9 cellular contexts compared by ENCODE assay signal in genomic region chr20:63635431-63636141, GRCh38. TPM values are rescaled to one million over a fixed set of nuclear protein-coding genes. Genes with fewer than 3 reads are reported as not detected.
A peak's percentile ranks its signal among the peaks of the same experiment; 100 is the strongest.
DNase-seq lines count a peak whose midpoint lies in the region; ATAC-seq and TF ChIP-seq lines count a peak whose summit lies in the region.
"Had no signal": no experiment of that assay in that cellular context is flagged by ENCODE, and none has a peak within 500 bp of the region (broad histone marks: within the 10 kb centered on the region; RNA-seq: fewer than 3 reads in every experiment).

No MANE protein-coding gene starts in this region.

- no peaks in the 10 kb centered on the region for H3K9me3 ChIP-seq in Peyer's patch

- H3K27me3 Mint-ChIP-seq in activated T-helper 17 cell treated with anti-CD3 and anti-CD28 coated beads, Interleukin-2, amount 50 U/mL, for 72 hours: no peaks in the 10 kb centered on the region

- peaks cover 13% of the 10 kb centered on the region for H3K4me1 Mint-ChIP-seq in activated T-helper 17 cell treated with anti-CD3 and anti-CD28 coated beads, Interleukin-2, amount 50 U/mL, for 72 hours

- no peaks in the 10 kb centered on the region for H3K27me3 ChIP-seq in Peyer's patch

- H3K4me1 ChIP-seq in Peyer's patch: peaks cover 0 to 26% (median 9%) of the 10 kb centered on the region in 4 donors

- peak in 2 of 3 donors; percentile 90 to 93 for DNase-seq in Peyer's patch
- DNase-seq in stimulated activated CD4-positive, alpha-beta T cell treated with anti-CD3 and anti-CD28 coated beads, Interleukin-12 subunit alpha, Interleukin-12 subunit beta, amount 100 ng/mL, for 48 hours (ENCODE audit: low read depth in 2 of 3, low spot score in 1 of 3): peak in 2 of 3 donors; percentile 55 to 65
- DNase-seq in DMS 273 treated with DMSO at 0.1 percent for 48 hours (lab: John Stamatoyannopoulos, UW): no peak
- DNase-seq in NCI-H510A (lab: John Stamatoyannopoulos, UW): no peak
- DNase-seq in cerebellar nuclear complex (lab: John Stamatoyannopoulos, UW): no peak

- peak; percentile 58 for ATAC-seq in GM18520 (IDR thresholded peaks at IDR 0.05; ENCODE audit: unreplicated experiment)
- peak; percentile 86 for ATAC-seq in activated T-helper 17 cell treated with anti-CD3 and anti-CD28 coated beads, Interleukin-2, amount 50 U/mL, for 72 hours (replicated peaks)
- ATAC-seq in SK-N-SH treated with all-trans-retinoic acid at 6 μM for 48 hours: no peak
- ATAC-seq: Panc1 had no signal

- no peak overlapping the region for H3K4me3 ChIP-seq in Peyer's patch

- peaks cover 7% of the 10 kb centered on the region for H3K36me3 Mint-ChIP-seq in activated T-helper 17 cell treated with anti-CD3 and anti-CD28 coated beads, Interleukin-2, amount 50 U/mL, for 72 hours (ENCODE audit: low read depth)

- no peaks in the 10 kb centered on the region for H3K36me3 ChIP-seq in Peyer's patch

- no peaks in the 10 kb centered on the region for H3K9me3 Mint-ChIP-seq in activated T-helper 17 cell treated with anti-CD3 and anti-CD28 coated beads, Interleukin-2, amount 50 U/mL, for 72 hours

- peak overlapping the region; percentile 70 for H3K4me3 Mint-ChIP-seq in activated T-helper 17 cell treated with anti-CD3 and anti-CD28 coated beads, Interleukin-2, amount 50 U/mL, for 72 hours

- peak overlapping the region; percentile 70 to 87 (median 79) for H3K27ac ChIP-seq in Peyer's patch

- peak overlapping the region; percentile 80 for H3K27ac Mint-ChIP-seq in activated T-helper 17 cell treated with anti-CD3 and anti-CD28 coated beads, Interleukin-2, amount 50 U/mL, for 72 hours

- TF ChIP-seq POLR2A in Peyer's patch (IDR thresholded peaks at IDR 0.05): no peak

- no peak for TF ChIP-seq CTCF in Peyer's patch (IDR thresholded peaks at IDR 0.05)

TF ChIP-seq in SK-N-SH treated with all-trans-retinoic acid at 6 μM for 48 hours, 23 proteins besides CTCF, POLR2A, EP300 and RAD21:
- TF ChIP-seq PATZ1 (CRISPR knock-in tag; IDR thresholded peaks at IDR 0.05; ENCODE audit: borderline replicate concordance): no peak
- no peak for TF ChIP-seq ZFP3 (CRISPR knock-in tag; IDR thresholded peaks at IDR 0.05)
- no peak for TF ChIP-seq ZNF8 (CRISPR knock-in tag; IDR thresholded peaks at IDR 0.05)
- TF ChIP-seq CSDC2 (CRISPR knock-in tag; IDR thresholded peaks at IDR 0.05): no peak
- no peak for TF ChIP-seq ISL1 (CRISPR knock-in tag; IDR thresholded peaks at IDR 0.05)
- no peak for TF ChIP-seq ZC3H10 (CRISPR knock-in tag; IDR thresholded peaks at IDR 0.05)
- TF ChIP-seq ZNF70 (CRISPR knock-in tag; IDR thresholded peaks at IDR 0.05): no peak

RNA-seq across cellular contexts. Expression of gene GMEB2, which starts 8.7 kb away (rescaled TPM):
- 10 to 100 TPM; 13.8 to 24.5 (median 17.1) TPM for total RNA-seq in Peyer's patch
- 10 to 100 TPM; 11.5 to 19.6 TPM for total RNA-seq in activated T-helper 17 cell treated with anti-CD3 and anti-CD28 coated beads, Interleukin-2, amount 50 U/mL, for 72 hours

RNA-seq across cellular contexts. Expression of gene STMN3, which starts 17.6 kb away (rescaled TPM):
- 10 to 100 TPM in 1 of 4 donors, 1 to 10 TPM in 3; 3.4 to 23.1 (median 5.6) TPM for total RNA-seq in Peyer's patch
- 10 to 100 TPM; 15.1 to 24.7 TPM for total RNA-seq in activated T-helper 17 cell treated with anti-CD3 and anti-CD28 coated beads, Interleukin-2, amount 50 U/mL, for 72 hours

RNA-seq across cellular contexts. Expression of gene RTEL1, which starts 22.5 kb away (rescaled TPM):
- 10 to 100 TPM; 25.6 to 61.1 (median 30.2) TPM for total RNA-seq in Peyer's patch
- total RNA-seq in activated T-helper 17 cell treated with anti-CD3 and anti-CD28 coated beads, Interleukin-2, amount 50 U/mL, for 72 hours: 10 to 100 TPM; 41.8 to 51.8 TPM

Comparison
In these comparisons a context has a peak if more than half of its experiments do, and no peak if none do; other contexts are left out.
1. DNase-seq: peak in Peyer's patch (2 of 3) and stimulated activated CD4-positive, alpha-beta T cell treated with anti-CD3 and anti-CD28 coated beads, Interleukin-12 subunit alpha, Interleukin-12 subunit beta, amount 100 ng/mL, for 48 hours (2 of 3); none in DMS 273 treated with DMSO at 0.1 percent for 48 hours (single experiment), NCI-H510A (single experiment) and cerebellar nuclear complex (0 of 2).